Comparison of ENCODE assay signal across 17 cellular contexts in the genomic region with DNA sequence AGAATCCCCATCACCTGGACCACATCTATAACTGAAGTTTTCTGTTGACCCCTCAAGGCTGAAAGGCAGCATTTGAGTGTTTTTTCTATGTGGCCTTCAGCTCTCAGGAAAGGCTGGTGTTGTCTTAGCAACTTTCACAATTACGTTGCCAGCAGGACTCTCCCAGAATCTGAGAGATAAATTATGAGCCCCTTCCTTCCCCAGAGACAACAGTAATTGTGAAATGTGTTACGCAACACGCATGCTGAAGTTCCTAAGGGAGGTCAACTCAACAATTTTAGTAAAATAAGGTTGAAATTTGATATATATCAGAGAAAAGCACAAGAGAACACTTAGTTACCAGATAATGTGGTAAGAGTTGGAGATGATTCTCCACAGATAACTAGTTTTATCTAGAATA.
DNase-seq lines count a peak whose midpoint lies in the region; FAIRE-seq and TF ChIP-seq lines count a peak whose summit lies in the region.
"Had no signal": no experiment of that assay in that cellular context is flagged by ENCODE, and none has a peak within 500 bp of the region (broad histone marks: within the 10 kb centered on the region; RNA-seq: fewer than 3 reads in every experiment).

No MANE protein-coding gene starts in this region.

- TF ChIP-seq CTCF in choroid plexus epithelial cell (conservative IDR thresholded peaks at IDR 0.05; ENCODE audit: low read depth, low read length) = no peak
- no peak for TF ChIP-seq CTCF in prostate gland (IDR thresholded peaks at IDR 0.05)
- no peak for TF ChIP-seq CTCF in GM10266 (IDR thresholded peaks at IDR 0.05; ENCODE audit: control insufficient read depth, insufficient read depth, low read depth, missing control alignments)

- WGBS in prostate gland = 29% methylated on average over 3 of the region's 3 CpGs

- no peaks in the 10 kb centered on the region for H3K36me3 ChIP-seq in prostate gland
- H3K36me3 ChIP-seq: pancreas had no signal

- H3K4me1 ChIP-seq in prostate gland (replicated peaks) = no peaks in the 10 kb centered on the region
- H3K4me1 ChIP-seq: pancreas had no signal

- intact Hi-C loops in prostate gland (cut with DNase I) = no loop called here

- H3K27me3 ChIP-seq in prostate gland (replicated peaks; ENCODE audit: insufficient read depth) = no peaks in the 10 kb centered on the region

- H3K27ac ChIP-seq in prostate gland = peak overlapping the region; percentile 15 to 36
- H3K27ac ChIP-seq: C4-2B, pancreas had no signal

- DNase-seq in AML-193 (lab: John Stamatoyannopoulos, UW) = peak; percentile 6 to 26
- DNase-seq in Kasumi-1 (lab: John Stamatoyannopoulos, UW) = peak; percentile 53 to 54
- peak; percentile 36 for DNase-seq in choroid plexus epithelial cell (ENCODE audit: low read depth)
- no peak for DNase-seq in prostate gland (ENCODE audit: low spot score)
- DNase-seq in NCI-H2227 (lab: John Stamatoyannopoulos, UW; ENCODE audit: unreplicated experiment) = no peak
- DNase-seq in GM10266 (ENCODE audit: extremely low spot score) = no peak
- no peak for DNase-seq in globus pallidus (ENCODE audit: low spot score)
- DNase-seq in GM12892 (ENCODE audit: insufficient read length) = no peak
- DNase-seq: activated CD4-positive, alpha-beta memory T cell treated with anti-CD3 and anti-CD28 coated beads for 36 hours; endodermal cell; GDM1; NCI-H2081 treated with DMSO at 0.1 percent for 48 hours; pancreas; stimulated activated CD4-positive, alpha-beta T cell treated with anti-CD3 and anti-CD28 coated beads, Interleukin-4, amount 100 ng/mL, for 1 hour; stimulated activated naive CD4-positive, alpha-beta T cell; T1000 had no signal

- no peak for TF ChIP-seq POLR2A in prostate gland (IDR thresholded peaks at IDR 0.05)
- TF ChIP-seq POLR2A in GM12892 (IDR thresholded peaks at IDR 0.05; ENCODE audit: low read depth, low read length) = no peak

- H3K4me3 ChIP-seq in choroid plexus epithelial cell (ENCODE audit: low read depth, low read length) (no peak overlapping the region), prostate gland (no peak overlapping the region)
- H3K4me3 ChIP-seq: pancreas had no signal

- H3K9me3 ChIP-seq in prostate gland = no peaks in the 10 kb centered on the region
- H3K9me3 ChIP-seq: pancreas had no signal

- no peak for FAIRE-seq in GM12892 (lab: Jason Lieb, UNC)
- FAIRE-seq: pancreas had no signal

Comparison
In these comparisons a context has a peak if more than half of its experiments do, and no peak if none do; other contexts are left out.
1. DNase-seq: peak in AML-193 (2 of 2), Kasumi-1 (2 of 2) and choroid plexus epithelial cell (single experiment); none in prostate gland (single experiment), NCI-H2227 (single experiment), GM10266 (single experiment), globus pallidus (single experiment) and GM12892 (single experiment).